14 cellular contexts compared by ENCODE assay signal in genomic region chr2:160207271-160207670, GRCh38. TPM values are rescaled to one million over a fixed set of nuclear protein-coding genes. Genes with fewer than 3 reads are reported as not detected.
DNase-seq lines count a peak whose midpoint lies in the region; ATAC-seq and TF ChIP-seq lines count a peak whose summit lies in the region.
"Had no signal": no experiment of that assay in that cellular context is flagged by ENCODE, and none has a peak within 500 bp of the region (broad histone marks: within the 10 kb centered on the region; RNA-seq: fewer than 3 reads in every experiment).

No MANE protein-coding gene starts in this region.

- H3K4me3 Mint-ChIP-seq in endodermal cell: no peak overlapping the region
- H3K4me3 Mint-ChIP-seq in activated T-cell treated with anti-CD3 and anti-CD28 coated beads, Interleukin-2, amount 50 U/mL, for 4 hours: no peak overlapping the region
- H3K4me3 Mint-ChIP-seq: T-helper 17 cell had no signal

- no peak for TF ChIP-seq CTCF in endodermal cell (conservative IDR thresholded peaks at IDR 0.05)
- no peak for TF ChIP-seq CTCF in osteoblast (IDR thresholded peaks at IDR 0.05; ENCODE audit: extremely low read depth, low read depth, low read length)
- TF ChIP-seq CTCF in upper lobe of right lung (IDR thresholded peaks at IDR 0.05): no peak

- DNase-seq in RPMI7951 (ENCODE audit: low read depth): peak; percentile 84
- DNase-seq in endodermal cell: no peak
- DNase-seq in osteoblast (ENCODE audit: insufficient read length, low spot score, missing footprints): no peak
- DNase-seq in upper lobe of right lung: no peak
- DNase-seq in activated T-cell treated with anti-CD3 and anti-CD28 coated beads, Interleukin-2, amount 50 U/mL, for 4 hours: no peak
- DNase-seq in KBM-7: no peak
- DNase-seq: activated CD4-positive, alpha-beta T cell treated with anti-CD3 and anti-CD28 coated beads, Interleukin-2, amount 50 U/mL, for 48 hours; DMS153; stimulated activated naive CD4-positive, alpha-beta T cell; T-helper 17 cell had no signal

- H3K27ac Mint-ChIP-seq in endodermal cell: peak overlapping the region; percentile 71
- H3K27ac Mint-ChIP-seq: T-helper 17 cell had no signal

- H3K36me3 Mint-ChIP-seq in endodermal cell (ENCODE audit: low read depth): no peaks in the 10 kb centered on the region
- no peaks in the 10 kb centered on the region for H3K36me3 Mint-ChIP-seq in activated T-cell treated with anti-CD3 and anti-CD28 coated beads, Interleukin-2, amount 50 U/mL, for 4 hours (ENCODE audit: insufficient read depth)

- no peak for ATAC-seq in upper lobe of right lung
- no peak for ATAC-seq in HG02610 (IDR thresholded peaks at IDR 0.05; ENCODE audit: unreplicated experiment)
- no peak for ATAC-seq in activated T-cell treated with anti-CD3 and anti-CD28 coated beads, Interleukin-2, amount 50 U/mL, for 4 hours
- ATAC-seq: T-helper 17 cell had no signal

- H3K36me3 ChIP-seq in endodermal cell (ENCODE audit: control insufficient read depth, insufficient read depth, low read length): no peaks in the 10 kb centered on the region
- H3K36me3 ChIP-seq in osteoblast (ENCODE audit: insufficient read depth, low read length): no peaks in the 10 kb centered on the region
- H3K36me3 ChIP-seq in upper lobe of right lung: no peaks in the 10 kb centered on the region
- H3K36me3 ChIP-seq: gastroesophageal sphincter, ovary had no signal

- H3K27me3 Mint-ChIP-seq in endodermal cell (ENCODE audit: insufficient read depth): no peaks in the 10 kb centered on the region
- no peaks in the 10 kb centered on the region for H3K27me3 Mint-ChIP-seq in activated T-cell treated with anti-CD3 and anti-CD28 coated beads, Interleukin-2, amount 50 U/mL, for 4 hours (ENCODE audit: low read depth)
- H3K27me3 Mint-ChIP-seq: T-helper 17 cell had no signal

- H3K27ac ChIP-seq in endodermal cell (ENCODE audit: low read depth, low read length): no peak overlapping the region
- peak overlapping the region; percentile 82 for H3K27ac ChIP-seq in osteoblast (ENCODE audit: low read depth, low read length)
- H3K27ac ChIP-seq in upper lobe of right lung: peak overlapping the region; percentile 61
- H3K27ac ChIP-seq: HL-60 had no signal

- no peak overlapping the region for H3K4me3 ChIP-seq in endodermal cell (ENCODE audit: low read length)
- no peak overlapping the region for H3K4me3 ChIP-seq in osteoblast (ENCODE audit: insufficient read depth, low read length)
- H3K4me3 ChIP-seq in upper lobe of right lung: no peak overlapping the region
- H3K4me3 ChIP-seq: gastroesophageal sphincter, ovary had no signal

- H4K20me1 ChIP-seq in osteoblast (ENCODE audit: insufficient read depth, low read length): no peaks in the 10 kb centered on the region

- 95 to 96% methylated on average over 3 to 4 of the region's 4 CpGs for WGBS in endodermal cell (ENCODE audit: insufficient coverage in 1 of 2, insufficient read length in 1 of 2), 2 experiments

- H3K27me3 ChIP-seq in endodermal cell (ENCODE audit: control insufficient read depth, insufficient read depth, low read length, poor library complexity, severe bottlenecking) (no peaks in the 10 kb centered on the region), osteoblast (ENCODE audit: insufficient read depth, low read length) (no peaks in the 10 kb centered on the region), upper lobe of right lung (no peaks in the 10 kb centered on the region)
- H3K27me3 ChIP-seq: gastroesophageal sphincter, ovary had no signal

- H2AFZ ChIP-seq in osteoblast (ENCODE audit: low read length): no peak overlapping the region

- H3K9ac ChIP-seq in endodermal cell (ENCODE audit: extremely low read depth, low read length, poor library complexity, severe bottlenecking): no peak overlapping the region

- intact Hi-C loops in upper lobe of right lung (cut with DNase I): no loop called here

- H3K4me2 ChIP-seq in osteoblast (ENCODE audit: insufficient read depth, low read length): no peak overlapping the region

- H3K9me3 Mint-ChIP-seq in endodermal cell: peaks cover 18% of the 10 kb centered on the region
- no peaks in the 10 kb centered on the region for H3K9me3 Mint-ChIP-seq in activated T-cell treated with anti-CD3 and anti-CD28 coated beads, Interleukin-2, amount 50 U/mL, for 4 hours

- H3K9me3 ChIP-seq in endodermal cell (ENCODE audit: control insufficient read depth, low read length): peaks cover 39% of the 10 kb centered on the region
- no peaks in the 10 kb centered on the region for H3K9me3 ChIP-seq in osteoblast (ENCODE audit: low read depth, low read length)
- H3K9me3 ChIP-seq in upper lobe of right lung: no peaks in the 10 kb centered on the region
- H3K9me3 ChIP-seq: gastroesophageal sphincter, ovary had no signal

- in situ Hi-C loops in KBM-7 (cut with MboI; ENCODE audit: low pct_unique_long_range_greater_than_20kb, low sequenced_read_pairs): no loop called here

- no peaks in the 10 kb centered on the region for H3K79me2 ChIP-seq in osteoblast (ENCODE audit: insufficient read depth, low read length)

- peaks cover 34% of the 10 kb centered on the region for H3K4me1 Mint-ChIP-seq in endodermal cell
- peaks cover 22% of the 10 kb centered on the region for H3K4me1 Mint-ChIP-seq in activated T-cell treated with anti-CD3 and anti-CD28 coated beads, Interleukin-2, amount 50 U/mL, for 4 hours (ENCODE audit: low read depth)

- H3K4me1 ChIP-seq in endodermal cell (ENCODE audit: control insufficient read depth, insufficient read depth, low read length) (peaks cover 5% of the 10 kb centered on the region), osteoblast (ENCODE audit: insufficient read depth, low read length) (peaks cover 55% of the 10 kb centered on the region), upper lobe of right lung (peaks cover 24% of the 10 kb centered on the region)

RNA-seq across cellular contexts. Expression of gene ITGB6, which starts 7.2 kb away (rescaled TPM):
- 0.10 and 0.36 TPM in 2 replicates for total RNA-seq in RPMI7951 (2014; rRNA removed; shearing (Covaris generic))
- total RNA-seq in endodermal cell (under 1 TPM in 1 of 2 donors, not detected in 1; 0.24 TPM), osteoblast (under 0.01 TPM in 2 replicates), upper lobe of right lung (109 TPM)
- not detected for polyA plus RNA-seq in endodermal cell (2013, experiment 1 of 2)
- 0.04 TPM for polyA plus RNA-seq in endodermal cell (2013, experiment 2 of 2)
- not detected for total RNA-seq in activated T-cell treated with anti-CD3 and anti-CD28 coated beads, Interleukin-2, amount 50 U/mL, for 4 hours
- total RNA-seq: T-helper 17 cell had no signal
- polyA plus RNA-seq: ovary had no signal

Comparison
In these comparisons a context has a peak if more than half of its experiments do, and no peak if none do; other contexts are left out.
1. RNA of gene ITGB6, which starts 7.2 kb away (total RNA-seq): 109 TPM in upper lobe of right lung (single experiment); 0.10 to 0.36 TPM in RPMI7951, 0.24 TPM in endodermal cell, not detected in activated T-cell treated with anti-CD3 and anti-CD28 coated beads, Interleukin-2, amount 50 U/mL, for 4 hours and under 0.01 TPM in osteoblast; every median in the first group is over 10 times any median in the second.